In the genomic region with DNA sequence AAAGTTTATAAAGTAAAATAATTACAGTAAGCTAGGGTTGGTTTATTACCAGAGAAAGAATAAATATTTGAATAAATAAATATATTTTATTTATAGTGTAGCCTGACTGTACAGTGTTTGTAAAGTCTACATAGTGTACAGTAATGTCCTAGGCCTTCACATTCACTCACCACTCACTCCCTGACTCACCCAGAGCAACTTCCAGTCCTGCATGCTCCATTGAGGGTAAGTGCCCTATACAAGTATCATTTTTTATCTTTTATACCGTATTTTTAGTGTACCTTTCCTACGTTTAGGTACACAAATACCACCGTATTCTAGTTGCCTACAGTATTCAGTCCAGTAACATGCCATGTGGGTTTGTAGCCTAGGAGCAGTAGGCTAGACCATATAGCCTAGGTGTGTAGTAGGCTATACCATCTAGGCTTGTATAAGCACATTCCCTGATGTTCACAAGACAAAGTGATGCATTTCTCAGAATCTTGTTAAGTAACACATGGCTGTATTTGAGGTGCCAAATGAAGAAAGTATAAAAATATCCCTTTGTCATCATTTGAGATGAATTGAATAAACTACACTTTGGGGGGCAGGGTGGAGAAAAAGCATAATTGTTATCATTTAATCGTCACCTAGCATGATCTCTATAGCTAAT, we compare ENCODE assay signal across 2 cellular contexts.
TF ChIP-seq lines count a peak whose summit lies in the region.

No MANE protein-coding gene starts in this region.

TF ChIP-seq in GM23338, 12 proteins besides CTCF, POLR2A, EP300 and RAD21 (continued from another document and continues in another):
- TF ChIP-seq, protein P1, sequence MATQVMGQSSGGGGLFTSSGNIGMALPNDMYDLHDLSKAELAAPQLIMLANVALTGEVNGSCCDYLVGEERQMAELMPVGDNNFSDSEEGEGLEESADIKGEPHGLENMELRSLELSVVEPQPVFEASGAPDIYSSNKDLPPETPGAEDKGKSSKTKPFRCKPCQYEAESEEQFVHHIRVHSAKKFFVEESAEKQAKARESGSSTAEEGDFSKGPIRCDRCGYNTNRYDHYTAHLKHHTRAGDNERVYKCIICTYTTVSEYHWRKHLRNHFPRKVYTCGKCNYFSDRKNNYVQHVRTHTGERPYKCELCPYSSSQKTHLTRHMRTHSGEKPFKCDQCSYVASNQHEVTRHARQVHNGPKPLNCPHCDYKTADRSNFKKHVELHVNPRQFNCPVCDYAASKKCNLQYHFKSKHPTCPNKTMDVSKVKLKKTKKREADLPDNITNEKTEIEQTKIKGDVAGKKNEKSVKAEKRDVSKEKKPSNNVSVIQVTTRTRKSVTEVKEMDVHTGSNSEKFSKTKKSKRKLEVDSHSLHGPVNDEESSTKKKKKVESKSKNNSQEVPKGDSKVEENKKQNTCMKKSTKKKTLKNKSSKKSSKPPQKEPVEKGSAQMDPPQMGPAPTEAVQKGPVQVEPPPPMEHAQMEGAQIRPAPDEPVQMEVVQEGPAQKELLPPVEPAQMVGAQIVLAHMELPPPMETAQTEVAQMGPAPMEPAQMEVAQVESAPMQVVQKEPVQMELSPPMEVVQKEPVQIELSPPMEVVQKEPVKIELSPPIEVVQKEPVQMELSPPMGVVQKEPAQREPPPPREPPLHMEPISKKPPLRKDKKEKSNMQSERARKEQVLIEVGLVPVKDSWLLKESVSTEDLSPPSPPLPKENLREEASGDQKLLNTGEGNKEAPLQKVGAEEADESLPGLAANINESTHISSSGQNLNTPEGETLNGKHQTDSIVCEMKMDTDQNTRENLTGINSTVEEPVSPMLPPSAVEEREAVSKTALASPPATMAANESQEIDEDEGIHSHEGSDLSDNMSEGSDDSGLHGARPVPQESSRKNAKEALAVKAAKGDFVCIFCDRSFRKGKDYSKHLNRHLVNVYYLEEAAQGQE (IDR thresholded peaks at IDR 0.05; ENCODE audit: unreplicated experiment) = no peak
- no peak for TF ChIP-seq CREB1 (CRISPR knock-in tag; IDR thresholded peaks at IDR 0.05; ENCODE audit: low read depth)
- TF ChIP-seq, protein P2, sequence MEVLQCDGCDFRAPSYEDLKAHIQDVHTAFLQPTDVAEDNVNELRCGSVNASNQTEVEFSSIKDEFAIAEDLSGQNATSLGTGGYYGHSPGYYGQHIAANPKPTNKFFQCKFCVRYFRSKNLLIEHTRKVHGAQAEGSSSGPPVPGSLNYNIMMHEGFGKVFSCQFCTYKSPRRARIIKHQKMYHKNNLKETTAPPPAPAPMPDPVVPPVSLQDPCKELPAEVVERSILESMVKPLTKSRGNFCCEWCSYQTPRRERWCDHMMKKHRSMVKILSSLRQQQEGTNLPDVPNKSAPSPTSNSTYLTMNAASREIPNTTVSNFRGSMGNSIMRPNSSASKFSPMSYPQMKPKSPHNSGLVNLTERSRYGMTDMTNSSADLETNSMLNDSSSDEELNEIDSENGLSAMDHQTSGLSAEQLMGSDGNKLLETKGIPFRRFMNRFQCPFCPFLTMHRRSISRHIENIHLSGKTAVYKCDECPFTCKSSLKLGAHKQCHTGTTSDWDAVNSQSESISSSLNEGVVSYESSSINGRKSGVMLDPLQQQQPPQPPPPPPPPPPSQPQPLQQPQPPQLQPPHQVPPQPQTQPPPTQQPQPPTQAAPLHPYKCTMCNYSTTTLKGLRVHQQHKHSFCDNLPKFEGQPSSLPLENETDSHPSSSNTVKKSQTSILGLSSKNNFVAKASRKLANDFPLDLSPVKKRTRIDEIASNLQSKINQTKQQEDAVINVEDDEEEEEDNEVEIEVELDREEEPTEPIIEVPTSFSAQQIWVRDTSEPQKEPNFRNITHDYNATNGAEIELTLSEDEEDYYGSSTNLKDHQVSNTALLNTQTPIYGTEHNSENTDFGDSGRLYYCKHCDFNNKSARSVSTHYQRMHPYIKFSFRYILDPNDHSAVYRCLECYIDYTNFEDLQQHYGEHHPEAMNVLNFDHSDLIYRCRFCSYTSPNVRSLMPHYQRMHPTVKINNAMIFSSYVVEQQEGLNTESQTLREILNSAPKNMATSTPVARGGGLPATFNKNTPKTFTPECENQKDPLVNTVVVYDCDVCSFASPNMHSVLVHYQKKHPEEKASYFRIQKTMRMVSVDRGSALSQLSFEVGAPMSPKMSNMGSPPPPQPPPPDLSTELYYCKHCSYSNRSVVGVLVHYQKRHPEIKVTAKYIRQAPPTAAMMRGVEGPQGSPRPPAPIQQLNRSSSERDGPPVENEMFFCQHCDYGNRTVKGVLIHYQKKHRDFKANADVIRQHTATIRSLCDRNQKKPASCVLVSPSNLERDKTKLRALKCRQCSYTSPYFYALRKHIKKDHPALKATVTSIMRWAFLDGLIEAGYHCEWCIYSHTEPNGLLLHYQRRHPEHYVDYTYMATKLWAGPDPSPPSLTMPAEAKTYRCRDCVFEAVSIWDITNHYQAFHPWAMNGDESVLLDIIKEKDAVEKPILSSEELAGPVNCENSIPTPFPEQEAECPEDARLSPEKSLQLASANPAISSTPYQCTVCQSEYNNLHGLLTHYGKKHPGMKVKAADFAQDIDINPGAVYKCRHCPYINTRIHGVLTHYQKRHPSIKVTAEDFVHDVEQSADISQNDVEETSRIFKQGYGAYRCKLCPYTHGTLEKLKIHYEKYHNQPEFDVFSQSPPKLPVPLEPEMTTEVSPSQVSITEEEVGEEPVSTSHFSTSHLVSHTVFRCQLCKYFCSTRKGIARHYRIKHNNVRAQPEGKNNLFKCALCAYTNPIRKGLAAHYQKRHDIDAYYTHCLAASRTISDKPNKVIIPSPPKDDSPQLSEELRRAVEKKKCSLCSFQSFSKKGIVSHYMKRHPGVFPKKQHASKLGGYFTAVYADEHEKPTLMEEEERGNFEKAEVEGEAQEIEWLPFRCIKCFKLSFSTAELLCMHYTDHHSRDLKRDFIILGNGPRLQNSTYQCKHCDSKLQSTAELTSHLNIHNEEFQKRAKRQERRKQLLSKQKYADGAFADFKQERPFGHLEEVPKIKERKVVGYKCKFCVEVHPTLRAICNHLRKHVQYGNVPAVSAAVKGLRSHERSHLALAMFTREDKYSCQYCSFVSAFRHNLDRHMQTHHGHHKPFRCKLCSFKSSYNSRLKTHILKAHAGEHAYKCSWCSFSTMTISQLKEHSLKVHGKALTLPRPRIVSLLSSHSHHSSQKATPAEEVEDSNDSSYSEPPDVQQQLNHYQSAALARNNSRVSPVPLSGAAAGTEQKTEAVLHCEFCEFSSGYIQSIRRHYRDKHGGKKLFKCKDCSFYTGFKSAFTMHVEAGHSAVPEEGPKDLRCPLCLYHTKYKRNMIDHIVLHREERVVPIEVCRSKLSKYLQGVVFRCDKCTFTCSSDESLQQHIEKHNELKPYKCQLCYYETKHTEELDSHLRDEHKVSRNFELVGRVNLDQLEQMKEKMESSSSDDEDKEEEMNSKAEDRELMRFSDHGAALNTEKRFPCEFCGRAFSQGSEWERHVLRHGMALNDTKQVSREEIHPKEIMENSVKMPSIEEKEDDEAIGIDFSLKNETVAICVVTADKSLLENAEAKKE (CRISPR knock-in tag; IDR thresholded peaks at IDR 0.05) = no peak
- TF ChIP-seq NANOG (IDR thresholded peaks at IDR 0.05; ENCODE audit: borderline replicate concordance) = no peak
- no peak for TF ChIP-seq ZNF114 (CRISPR knock-in tag; IDR thresholded peaks at IDR 0.05)
- TF ChIP-seq JUNB (IDR thresholded peaks at IDR 0.05; ENCODE audit: unreplicated experiment) = no peak
- TF ChIP-seq STAT1 (IDR thresholded peaks at IDR 0.05; ENCODE audit: unreplicated experiment) = no peak
- TF ChIP-seq, protein P3, sequence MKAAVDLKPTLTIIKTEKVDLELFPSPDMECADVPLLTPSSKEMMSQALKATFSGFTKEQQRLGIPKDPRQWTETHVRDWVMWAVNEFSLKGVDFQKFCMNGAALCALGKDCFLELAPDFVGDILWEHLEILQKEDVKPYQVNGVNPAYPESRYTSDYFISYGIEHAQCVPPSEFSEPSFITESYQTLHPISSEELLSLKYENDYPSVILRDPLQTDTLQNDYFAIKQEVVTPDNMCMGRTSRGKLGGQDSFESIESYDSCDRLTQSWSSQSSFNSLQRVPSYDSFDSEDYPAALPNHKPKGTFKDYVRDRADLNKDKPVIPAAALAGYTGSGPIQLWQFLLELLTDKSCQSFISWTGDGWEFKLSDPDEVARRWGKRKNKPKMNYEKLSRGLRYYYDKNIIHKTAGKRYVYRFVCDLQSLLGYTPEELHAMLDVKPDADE (IDR thresholded peaks at IDR 0.05) = no peak

TF ChIP-seq in SK-N-SH, 30 proteins besides CTCF, POLR2A, EP300 and RAD21 (continued from another document):
- TF ChIP-seq TAF1 (IDR thresholded peaks at IDR 0.05; ENCODE audit: borderline replicate concordance, low read depth, low read length) (no peak), CHD2 (IDR thresholded peaks at IDR 0.05; ENCODE audit: low read length, partially characterized antibody) (no peak)
